In the genomic region with DNA sequence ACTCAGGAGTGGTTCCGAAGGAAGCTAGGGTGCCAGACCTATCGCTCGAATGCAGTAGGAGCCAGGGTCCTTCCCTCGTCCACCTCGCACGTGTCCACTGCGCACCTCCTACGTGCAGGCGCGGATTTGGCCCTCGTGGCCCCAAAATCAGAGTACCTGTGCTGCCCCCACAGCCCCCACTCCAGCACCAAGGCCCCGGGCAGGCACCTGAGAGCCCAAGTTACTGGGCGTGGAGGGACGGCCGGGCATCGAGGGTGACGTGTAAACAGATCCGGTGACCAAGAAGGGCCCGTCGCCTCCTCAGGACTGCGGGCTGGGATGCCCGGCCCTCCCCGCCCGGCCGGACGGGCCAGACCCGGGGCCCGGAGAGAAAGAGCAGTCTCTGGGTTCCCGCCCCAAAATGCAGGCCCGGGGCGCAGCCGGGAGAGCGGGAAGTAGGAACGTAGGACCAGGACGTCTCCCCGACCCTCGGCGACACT, we compare ENCODE assay signal across 8 cellular contexts. TPM values are rescaled to one million over a fixed set of nuclear protein-coding genes. Genes with fewer than 3 reads are reported as not detected.
DNase-seq lines count a peak whose midpoint lies in the region; ATAC-seq and TF ChIP-seq lines count a peak whose summit lies in the region.

No MANE protein-coding gene starts in this region.

- H3K27me3 Mint-ChIP-seq in CD14-positive monocyte (ENCODE audit: low read depth in 3 of 3) (peaks cover 0 to 2% (median 0%) of the 10 kb centered on the region in 3 donors), glutamatergic neuron (ENCODE audit: unreplicated experiment) (peaks cover 11% of the 10 kb centered on the region)

- H3K4me3 Mint-ChIP-seq in CD14-positive monocyte (peak overlapping the region; percentile 85 to 87), glutamatergic neuron (ENCODE audit: unreplicated experiment) (peak overlapping the region; percentile 88)

- H3K4me3 ChIP-seq in HEK293 (ENCODE audit: low read depth, low read length) = peak overlapping the region; percentile 88
- peak overlapping the region; percentile 67 for H3K4me3 ChIP-seq in retinal pigment epithelial cell (ENCODE audit: low read length)

- H3K36me3 Mint-ChIP-seq in CD14-positive monocyte = peaks cover 31 to 35% of the 10 kb centered on the region in 2 donors
- H3K36me3 Mint-ChIP-seq in glutamatergic neuron (ENCODE audit: unreplicated experiment) = no peaks in the 10 kb centered on the region

- ATAC-seq in HG03460 (IDR thresholded peaks at IDR 0.05; ENCODE audit: unreplicated experiment) (no peak), HG03521 (IDR thresholded peaks at IDR 0.05; ENCODE audit: unreplicated experiment) (no peak)

- peak overlapping the region in 4 of 7 donors; percentile 51 to 85 (median 69) for H3K27ac Mint-ChIP-seq in CD14-positive monocyte
- H3K27ac Mint-ChIP-seq in glutamatergic neuron (ENCODE audit: unreplicated experiment) = no peak overlapping the region

- DNase-seq in CD14-positive monocyte (ENCODE audit: low spot score) (peak; percentile 51), glutamatergic neuron (no peak), retinal pigment epithelial cell (ENCODE audit: low read depth) (no peak)
- no peak for DNase-seq in stimulated activated CD4-positive, alpha-beta T cell treated with anti-CD3 and anti-CD28 coated beads, Interleukin-4, amount 100 ng/mL, for 4 hours

- 0 out of 2 replicates have a peak, but pooled peaks cover 3% of the 10 kb centered on the region for H3K4me1 ChIP-seq in HEK293 (ENCODE audit: control insufficient read depth, insufficient read depth, low read length)

- H3K4me1 Mint-ChIP-seq in CD14-positive monocyte = peaks cover 33% of the 10 kb centered on the region
- peaks cover 2% of the 10 kb centered on the region for H3K4me1 Mint-ChIP-seq in glutamatergic neuron (ENCODE audit: low read depth, unreplicated experiment)

- TF ChIP-seq CTCF in CD14-positive monocyte (IDR thresholded peaks at IDR 0.05) = no peak
- no peak for TF ChIP-seq CTCF in HEK293 (tag by site-specific recombination; IDR thresholded peaks at IDR 0.05)
- no peak for TF ChIP-seq CTCF in VCaP (conservative IDR thresholded peaks at IDR 0.05)
- TF ChIP-seq CTCF in glutamatergic neuron (IDR thresholded peaks at IDR 0.05; ENCODE audit: partially characterized antibody, unreplicated experiment) = no peak
- no peak for TF ChIP-seq CTCF in retinal pigment epithelial cell (conservative IDR thresholded peaks at IDR 0.05; ENCODE audit: low read depth, low read length)

- H3K36me3 ChIP-seq in HEK293 (ENCODE audit: control insufficient read depth in 2 of 2, insufficient read depth in 1 of 2, low read length in 2 of 2) = peaks cover 3 to 36% of the 10 kb centered on the region in 2 experiments; a peak in 2 of 3 replicates

- peaks cover 0 to 1% (median 0%) of the 10 kb centered on the region in 7 donors for H3K9me3 Mint-ChIP-seq in CD14-positive monocyte
- H3K9me3 Mint-ChIP-seq in glutamatergic neuron (ENCODE audit: unreplicated experiment) = peaks cover 13% of the 10 kb centered on the region

- no peaks in the 10 kb centered on the region for H3K9me3 ChIP-seq in HEK293 (ENCODE audit: control insufficient read depth, insufficient read depth, low read depth, low read length)

- CTCF ChIA-PET in HEK293 (lab: Yijun Ruan, JAX) = interaction anchor here (0.6 to 1.8 kb wide), 7 partner anchors 14 to 121 kb away, joined by 3 to 7 read pairs (median 4); partner anchors contain the start of gene GRN

- POLR2A ChIA-PET in HEK293 (lab: Yijun Ruan, JAX) = interaction anchor here (0.5 to 2.4 kb wide), 11 partner anchors 9 to 1851 kb away, joined by 3 to 11 read pairs (median 4); partner anchors contain the start of gene UBTF

- intact Hi-C loops in CD14-positive monocyte (cut with micrococcal nuclease) = loop anchor here (2.0 to 10.0 kb wide), 4 partner anchors 21 to 199 kb away; partner anchors contain the start of genes UBTF (in 2 of the 2), FAM171A2 (in 1 of the 2), GRN (in 1 of the 2) and HDAC5 (in 1 of the 2)

- H3K27ac ChIP-seq in HEK293 (ENCODE audit: extremely low read depth, low read depth, low read length) (peak overlapping the region; percentile 56; the same call in 1 of the 2 replicates), VCaP (peak overlapping the region; percentile 91)

TF ChIP-seq in HEK293, 187 proteins besides CTCF, POLR2A, EP300 and RAD21 (continues in another document):
- TF ChIP-seq ZSCAN18 (tag by site-specific recombination; IDR thresholded peaks at IDR 0.05) = no peak
- no peak for TF ChIP-seq ZNF354C (tag by site-specific recombination; IDR thresholded peaks at IDR 0.05; ENCODE audit: borderline replicate concordance, low read depth)
- TF ChIP-seq ZNF335 (tag by site-specific recombination; conservative IDR thresholded peaks at IDR 0.05) = 0 out of 2 replicates have a peak, but pooled peaks have one; percentile 23
- TF ChIP-seq ZNF155 (tag by site-specific recombination; IDR thresholded peaks at IDR 0.05) = no peak
- TF ChIP-seq ZBTB8A (tag by site-specific recombination; IDR thresholded peaks at IDR 0.05) = peak; percentile 39
- TF ChIP-seq ZNF398 (tag by site-specific recombination; IDR thresholded peaks at IDR 0.05) = no peak
- no peak for TF ChIP-seq ZNF112 (tag by site-specific recombination; IDR thresholded peaks at IDR 0.05)
- no peak for TF ChIP-seq SCRT2 (tag by site-specific recombination; IDR thresholded peaks at IDR 0.05)
- no peak for TF ChIP-seq ZNF521 (tag by site-specific recombination; IDR thresholded peaks at IDR 0.05)
- TF ChIP-seq KLF7 (tag by site-specific recombination; IDR thresholded peaks at IDR 0.05; ENCODE audit: borderline replicate concordance) = no peak
- no peak for TF ChIP-seq ZNF707 (tag by site-specific recombination; IDR thresholded peaks at IDR 0.05)
- 0 out of 2 replicates have a peak, but pooled peaks have one; percentile 31 for TF ChIP-seq ZBTB20 (tag by site-specific recombination; IDR thresholded peaks at IDR 0.05)
- no peak for TF ChIP-seq ZNF140 (tag by site-specific recombination; IDR thresholded peaks at IDR 0.05)
- TF ChIP-seq ZNF341 (tag by site-specific recombination; IDR thresholded peaks at IDR 0.05; ENCODE audit: low read depth) = no peak
- TF ChIP-seq ZNF561 (tag by site-specific recombination; IDR thresholded peaks at IDR 0.05; ENCODE audit: borderline replicate concordance) = no peak
- TF ChIP-seq KLF16 (tag by site-specific recombination; IDR thresholded peaks at IDR 0.05) = 0 out of 2 replicates have a peak, but pooled peaks have one; percentile 35
- TF ChIP-seq, protein P1, sequence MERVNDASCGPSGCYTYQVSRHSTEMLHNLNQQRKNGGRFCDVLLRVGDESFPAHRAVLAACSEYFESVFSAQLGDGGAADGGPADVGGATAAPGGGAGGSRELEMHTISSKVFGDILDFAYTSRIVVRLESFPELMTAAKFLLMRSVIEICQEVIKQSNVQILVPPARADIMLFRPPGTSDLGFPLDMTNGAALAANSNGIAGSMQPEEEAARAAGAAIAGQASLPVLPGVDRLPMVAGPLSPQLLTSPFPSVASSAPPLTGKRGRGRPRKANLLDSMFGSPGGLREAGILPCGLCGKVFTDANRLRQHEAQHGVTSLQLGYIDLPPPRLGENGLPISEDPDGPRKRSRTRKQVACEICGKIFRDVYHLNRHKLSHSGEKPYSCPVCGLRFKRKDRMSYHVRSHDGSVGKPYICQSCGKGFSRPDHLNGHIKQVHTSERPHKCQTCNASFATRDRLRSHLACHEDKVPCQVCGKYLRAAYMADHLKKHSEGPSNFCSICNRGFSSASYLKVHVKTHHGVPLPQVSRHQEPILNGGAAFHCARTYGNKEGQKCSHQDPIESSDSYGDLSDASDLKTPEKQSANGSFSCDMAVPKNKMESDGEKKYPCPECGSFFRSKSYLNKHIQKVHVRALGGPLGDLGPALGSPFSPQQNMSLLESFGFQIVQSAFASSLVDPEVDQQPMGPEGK (tag by site-specific recombination; IDR thresholded peaks at IDR 0.05) = peak; percentile 61
- no peak for TF ChIP-seq KLF8 (tag by site-specific recombination; IDR thresholded peaks at IDR 0.05)
- TF ChIP-seq ZNF747 (tag by site-specific recombination; IDR thresholded peaks at IDR 0.05) = no peak
- TF ChIP-seq ZNF16 (tag by site-specific recombination; IDR thresholded peaks at IDR 0.05; ENCODE audit: low read depth) = no peak

RNA-seq across cellular contexts. Expression of gene SLC25A39, which starts 0.5 kb away (rescaled TPM):
- 10 to 100 TPM; 64.0 to 64.5 TPM for polyA plus RNA-seq in CD14-positive monocyte
- 104 TPM for total RNA-seq in glutamatergic neuron (ENCODE audit: unreplicated experiment)

RNA-seq across cellular contexts. Expression of gene RUNDC3A, which starts 15.7 kb away (rescaled TPM):
- polyA plus RNA-seq in CD14-positive monocyte = under 1 TPM in 1 of 2 donors, not detected in 1; 0.22 TPM
- total RNA-seq in glutamatergic neuron (ENCODE audit: unreplicated experiment) = 282 TPM

RNA-seq across cellular contexts. Expression of gene GRN, which starts 21.0 kb away (rescaled TPM):
- 1,000 to 10,000 TPM; 1,303 to 1,960 TPM for polyA plus RNA-seq in CD14-positive monocyte
- 88.7 TPM for total RNA-seq in glutamatergic neuron (ENCODE audit: unreplicated experiment)

RNA-seq across cellular contexts. Expression of gene FAM171A2, which starts 39.5 kb away (rescaled TPM):
- polyA plus RNA-seq in CD14-positive monocyte = not detected
- total RNA-seq in glutamatergic neuron (ENCODE audit: unreplicated experiment) = 81.3 TPM

RNA-seq across cellular contexts. Expression of gene SLC4A1, which starts 56.2 kb away (rescaled TPM):
- polyA plus RNA-seq in CD14-positive monocyte = under 1 TPM in 1 of 2 donors, not detected in 1; 0.04 TPM
- not detected for total RNA-seq in glutamatergic neuron (ENCODE audit: unreplicated experiment)
